12 cellular contexts compared by ENCODE assay signal in the genomic region with DNA sequence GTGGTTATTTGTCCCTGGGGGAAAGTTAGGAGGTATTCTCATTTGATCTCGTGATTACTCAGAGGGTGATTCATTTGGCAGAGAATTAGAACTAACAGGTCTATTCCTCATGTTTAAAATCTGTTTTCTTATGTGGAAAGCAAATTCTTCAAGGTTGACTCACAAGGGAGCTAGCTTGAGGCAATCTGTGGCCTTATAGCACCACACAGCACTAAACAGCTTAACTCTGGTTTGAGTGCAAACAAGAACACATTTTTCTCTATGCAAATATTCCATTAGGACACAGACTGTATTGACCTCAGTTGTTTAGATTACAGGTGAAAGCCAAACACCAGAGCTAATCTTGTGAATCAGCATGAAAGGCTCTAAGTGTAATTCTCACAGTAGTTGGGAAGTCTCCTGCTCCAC.
A peak's percentile ranks its signal among the peaks of the same experiment; 100 is the strongest.
DNase-seq lines count a peak whose midpoint lies in the region; ATAC-seq, FAIRE-seq and TF ChIP-seq lines count a peak whose summit lies in the region.
"Had no signal": no experiment of that assay in that cellular context is flagged by ENCODE, and none has a peak within 500 bp of the region (broad histone marks: within the 10 kb centered on the region; RNA-seq: fewer than 3 reads in every experiment).

No MANE protein-coding gene starts in this region.

- no peaks in the 10 kb centered on the region for H4K20me1 ChIP-seq in astrocyte (ENCODE audit: insufficient read depth, low read length)

- H3K27ac ChIP-seq in HUES48 (ENCODE audit: low read depth, low read length) (peak overlapping the region; percentile 51), astrocyte (ENCODE audit: low read depth, low read length) (no peak overlapping the region)

- H3K4me3 Mint-ChIP-seq in astrocyte (ENCODE audit: unreplicated experiment): no peak overlapping the region
- no peak overlapping the region for H3K4me3 Mint-ChIP-seq in activated CD8-positive, alpha-beta T cell treated with anti-CD3 and anti-CD28 coated beads, Interleukin-2, amount 10 ng/mL, durations not matched to agents 7 days and 5 days
- H3K4me3 Mint-ChIP-seq: activated CD8-positive, alpha-beta T cell treated with anti-CD3 and anti-CD28 coated beads for 36 hours had no signal

- H3K9me3 ChIP-seq in HUES48 (ENCODE audit: control insufficient read depth, insufficient read depth, low read length) (peaks cover 30% of the 10 kb centered on the region), astrocyte (ENCODE audit: insufficient read depth, low read depth, low read length) (no peaks in the 10 kb centered on the region)

- H3K27me3 Mint-ChIP-seq in astrocyte (ENCODE audit: low read depth, unreplicated experiment): no peaks in the 10 kb centered on the region
- no peaks in the 10 kb centered on the region for H3K27me3 Mint-ChIP-seq in activated CD8-positive, alpha-beta T cell treated with anti-CD3 and anti-CD28 coated beads, Interleukin-2, amount 10 ng/mL, durations not matched to agents 7 days and 5 days (ENCODE audit: low read depth)
- H3K27me3 Mint-ChIP-seq: activated CD8-positive, alpha-beta T cell treated with anti-CD3 and anti-CD28 coated beads for 36 hours had no signal

- no peak overlapping the region for H3K4me2 ChIP-seq in astrocyte (ENCODE audit: low read length)

- peaks cover 3% of the 10 kb centered on the region for H3K9me3 Mint-ChIP-seq in astrocyte (ENCODE audit: unreplicated experiment)
- H3K9me3 Mint-ChIP-seq in activated CD8-positive, alpha-beta T cell treated with anti-CD3 and anti-CD28 coated beads, Interleukin-2, amount 10 ng/mL, durations not matched to agents 7 days and 5 days (ENCODE audit: insufficient read depth): no peaks in the 10 kb centered on the region

- H3K36me3 ChIP-seq in HUES48 (ENCODE audit: control insufficient read depth, insufficient read depth, low read length) (no peaks in the 10 kb centered on the region), astrocyte (ENCODE audit: insufficient read depth, low read length) (no peaks in the 10 kb centered on the region)

- ATAC-seq in GM19452 (IDR thresholded peaks at IDR 0.05; ENCODE audit: unreplicated experiment): no peak
- no peak for ATAC-seq in activated CD8-positive, alpha-beta T cell treated with anti-CD3 and anti-CD28 coated beads, Interleukin-2, amount 10 ng/mL, durations not matched to agents 7 days and 5 days
- ATAC-seq: activated CD8-positive, alpha-beta T cell treated with anti-CD3 and anti-CD28 coated beads for 36 hours had no signal

- no peaks in the 10 kb centered on the region for H3K36me3 Mint-ChIP-seq in astrocyte (ENCODE audit: low read depth, unreplicated experiment)
- no peaks in the 10 kb centered on the region for H3K36me3 Mint-ChIP-seq in activated CD8-positive, alpha-beta T cell treated with anti-CD3 and anti-CD28 coated beads, Interleukin-2, amount 10 ng/mL, durations not matched to agents 7 days and 5 days (ENCODE audit: low read depth)

- peak; percentile 96 for FAIRE-seq in astrocyte (lab: Jason Lieb, UNC)

- DNase-seq in A172 (ENCODE audit: low spot score): peak; percentile 80
- peak; percentile 87 for DNase-seq in astrocyte (ENCODE audit: low read depth)
- DNase-seq in islet precursor cell: peak; percentile 76
- no peak for DNase-seq in NCI-H345 treated with DMSO at 0.1 percent for 48 hours (lab: John Stamatoyannopoulos, UW; ENCODE audit: unreplicated experiment)
- no peak for DNase-seq in activated CD8-positive, alpha-beta T cell treated with anti-CD3 and anti-CD28 coated beads, Interleukin-2, amount 10 ng/mL, durations not matched to agents 7 days and 5 days
- DNase-seq in MV-4-11 (lab: John Stamatoyannopoulos, UW): no peak
- DNase-seq: activated CD8-positive, alpha-beta T cell treated with anti-CD3 and anti-CD28 coated beads for 36 hours; amniotic stem cell; NCI-H2081 treated with DMSO at 0.1 percent for 48 hours; stimulated activated CD4-positive, alpha-beta T cell treated with anti-CD3 and anti-CD28 coated beads, Interleukin-12 subunit alpha, Interleukin-12 subunit beta, amount 100 ng/mL, for 4 hours had no signal

- no peaks in the 10 kb centered on the region for H3K79me2 ChIP-seq in astrocyte (ENCODE audit: insufficient read depth, low read length)

- H3K4me1 ChIP-seq in HUES48 (ENCODE audit: control insufficient read depth, insufficient read depth, low read length): no peaks in the 10 kb centered on the region
- no peaks in the 10 kb centered on the region for H3K4me1 ChIP-seq in astrocyte (ENCODE audit: insufficient read depth, low read length)

- POLR2A ChIA-PET in activated CD8-positive, alpha-beta T cell treated with anti-CD3 and anti-CD28 coated beads, Interleukin-2, amount 10 ng/mL, durations not matched to agents 7 days and 5 days (lab: Charles Lee): no interaction called here

- H3K9ac ChIP-seq in HUES48 (ENCODE audit: low read depth, low read length): no peak overlapping the region
- no peak overlapping the region for H3K9ac ChIP-seq in astrocyte (ENCODE audit: low read length)

- CTCF ChIA-PET in activated CD8-positive, alpha-beta T cell treated with anti-CD3 and anti-CD28 coated beads, Interleukin-2, amount 10 ng/mL, durations not matched to agents 7 days and 5 days (lab: Charles Lee): no interaction called here

- no peaks in the 10 kb centered on the region for H3K27me3 ChIP-seq in HUES48 (ENCODE audit: control insufficient read depth, insufficient read depth, low read length)
- no peaks in the 10 kb centered on the region for H3K27me3 ChIP-seq in astrocyte (ENCODE audit: insufficient read depth, low read length)

- no peak for TF ChIP-seq CTCF in astrocyte (IDR thresholded peaks at IDR 0.05; ENCODE audit: insufficient read depth, low read depth, low read length)

- H3K4me3 ChIP-seq in HUES48 (ENCODE audit: low read depth, low read length) (no peak overlapping the region), astrocyte (ENCODE audit: insufficient read depth, low read depth, low read length) (no peak overlapping the region)

- H2AFZ ChIP-seq in astrocyte (ENCODE audit: low read depth, low read length): no peak overlapping the region

- H3K4me1 Mint-ChIP-seq in astrocyte (ENCODE audit: low read depth, unreplicated experiment): peaks cover 13% of the 10 kb centered on the region
- no peaks in the 10 kb centered on the region for H3K4me1 Mint-ChIP-seq in activated CD8-positive, alpha-beta T cell treated with anti-CD3 and anti-CD28 coated beads, Interleukin-2, amount 10 ng/mL, durations not matched to agents 7 days and 5 days (ENCODE audit: low read depth)

- no peak overlapping the region for H3K27ac Mint-ChIP-seq in astrocyte (ENCODE audit: unreplicated experiment)
- H3K27ac Mint-ChIP-seq in activated CD8-positive, alpha-beta T cell treated with anti-CD3 and anti-CD28 coated beads, Interleukin-2, amount 10 ng/mL, durations not matched to agents 7 days and 5 days: no peak overlapping the region
- H3K27ac Mint-ChIP-seq: activated CD8-positive, alpha-beta T cell treated with anti-CD3 and anti-CD28 coated beads for 36 hours had no signal

Comparison
In these comparisons a context has a peak if more than half of its experiments do, and no peak if none do; other contexts are left out.
1. DNase-seq: peak in A172 (single experiment), astrocyte (single experiment) and islet precursor cell (single experiment); none in NCI-H345 treated with DMSO at 0.1 percent for 48 hours (single experiment), activated CD8-positive, alpha-beta T cell treated with anti-CD3 and anti-CD28 coated beads, Interleukin-2, amount 10 ng/mL, durations not matched to agents 7 days and 5 days (single experiment) and MV-4-11 (single experiment).